Comparison of ENCODE assay signal across 8 cellular contexts in genomic region chr17:76688165-76688622, GRCh38. TPM values are rescaled to one million over a fixed set of nuclear protein-coding genes. Genes with fewer than 3 reads are reported as not detected.
DNase-seq lines count a peak whose midpoint lies in the region; ATAC-seq and TF ChIP-seq lines count a peak whose summit lies in the region.
"Had no signal": no experiment of that assay in that cellular context is flagged by ENCODE, and none has a peak within 500 bp of the region (broad histone marks: within the 10 kb centered on the region; RNA-seq: fewer than 3 reads in every experiment).

No MANE protein-coding gene starts in this region.

- H3K27me3 ChIP-seq in mammary epithelial cell (ENCODE audit: insufficient read depth, low read length): no peaks in the 10 kb centered on the region
- no peaks in the 10 kb centered on the region for H3K27me3 ChIP-seq in muscle layer of colon (ENCODE audit: control insufficient read depth in 1 of 2, insufficient read depth in 2 of 2, low read length in 2 of 2)

- H3K79me2 ChIP-seq in mammary epithelial cell (ENCODE audit: insufficient read depth, low read length): peaks cover 7% of the 10 kb centered on the region

- H3K36me3 ChIP-seq in mammary epithelial cell (ENCODE audit: insufficient read depth, low read length) (no peaks in the 10 kb centered on the region), muscle layer of colon (ENCODE audit: insufficient read depth, low read length) (peaks cover 15% of the 10 kb centered on the region)

- peak; percentile 50 for DNase-seq in ACHN
- DNase-seq in mammary epithelial cell: peak; percentile 35
- no peak for DNase-seq in midbrain (lab: John Stamatoyannopoulos, UW)
- DNase-seq in SW 1271 (lab: John Stamatoyannopoulos, UW): no peak
- DNase-seq: naive thymus-derived CD8-positive, alpha-beta T cell; stimulated activated CD8-positive, alpha-beta memory T cell treated with anti-CD3 and anti-CD28 coated beads, Interleukin-4, amount 100 ng/mL, for 48 hours had no signal

- ATAC-seq in GM19467 (IDR thresholded peaks at IDR 0.05; ENCODE audit: unreplicated experiment): no peak
- ATAC-seq: naive thymus-derived CD8-positive, alpha-beta T cell had no signal

- in situ Hi-C loops in ACHN (cut with HindIII; ENCODE audit: low pct_ligation_motif_present, low pct_unique_long_range_greater_than_20kb, low sequenced_read_pairs) (no loop called here), mammary epithelial cell (cut with MboI; ENCODE audit: low sequenced_read_pairs in 2 of 2) (no loop called here)

- 88% methylated on average over 6 of the region's 11 CpGs for WGBS in mammary epithelial cell (ENCODE audit: low coverage, missing lambda C conversion rate)

- H3K4me1 ChIP-seq in mammary epithelial cell (ENCODE audit: insufficient read depth, low read length) (no peaks in the 10 kb centered on the region), muscle layer of colon (ENCODE audit: insufficient read depth, low read length) (peaks cover 80% of the 10 kb centered on the region)

- CTCF ChIA-PET in mammary epithelial cell (lab: Charles Lee; ENCODE audit: low non-redundant PET): interaction anchor here (0.6 kb wide), 2 partner anchors 104 to 159 kb away, joined by 3 to 6 read pairs; no protein-coding TSS in a partner anchor

- no peak overlapping the region for H3K27ac ChIP-seq in mammary epithelial cell (ENCODE audit: insufficient read depth, low read depth, low read length)
- peak overlapping the region; percentile 96 for H3K27ac ChIP-seq in muscle layer of colon (ENCODE audit: low read depth, low read length)

- no peak overlapping the region for H3K4me2 ChIP-seq in mammary epithelial cell (ENCODE audit: insufficient read depth, low read depth, low read length)

- H4K20me1 ChIP-seq in mammary epithelial cell (ENCODE audit: insufficient read depth, low read length): no peaks in the 10 kb centered on the region

- intact Hi-C loops in mammary epithelial cell (cut with micrococcal nuclease): loop anchor here (2.0 kb wide), 1 partner anchor 21 kb away; no protein-coding TSS in a partner anchor

- TF ChIP-seq CTCF in mammary epithelial cell (conservative IDR thresholded peaks at IDR 0.05 in 1 of 2, IDR thresholded peaks at IDR 0.05 in 1 of 2; ENCODE audit: extremely low read depth in 1 of 2, insufficient read depth in 1 of 2, low read depth in 1 of 2, low read length in 2 of 2): no peak

- H2AFZ ChIP-seq in mammary epithelial cell (ENCODE audit: low read depth, low read length): no peak overlapping the region

- H3K9ac ChIP-seq in mammary epithelial cell (ENCODE audit: insufficient read depth, low read length) (no peak overlapping the region), muscle layer of colon (ENCODE audit: low read length) (peak overlapping the region; percentile 22)

- H3K4me3 ChIP-seq in mammary epithelial cell (replicated peaks in 1 of 3; ENCODE audit: insufficient read depth in 1 of 3, low read depth in 2 of 3, low read length in 3 of 3) (no peak overlapping the region), muscle layer of colon (ENCODE audit: low read depth in 1 of 2, low read length in 2 of 2) (peak overlapping the region in 1 of 2 donors; percentile 26)

- dilution Hi-C loops in mammary epithelial cell (cut with HindIII; ENCODE audit: low sequenced_read_pairs): no loop called here

- BruUV-seq in mammary epithelial cell (replicated peaks; lab: Mats Ljungman, UMichigan): no TSS peak

- no peaks in the 10 kb centered on the region for H3K9me3 ChIP-seq in mammary epithelial cell (replicated peaks; ENCODE audit: insufficient read depth, low read length)
- no peaks in the 10 kb centered on the region for H3K9me3 ChIP-seq in muscle layer of colon (ENCODE audit: low read length)

RNA-seq across cellular contexts. Expression of gene MXRA7, which starts 22.6 kb away (rescaled TPM):
- total RNA-seq in mammary epithelial cell: 100 to 1,000 TPM; 116 to 183 TPM
- 59.5 TPM for polyA plus RNA-seq in mammary epithelial cell
- polyA minus RNA-seq in mammary epithelial cell: 144 TPM

RNA-seq across cellular contexts. Expression of gene JMJD6, which starts 38.2 kb away (rescaled TPM):
- total RNA-seq in mammary epithelial cell: 10 to 100 TPM; 10.3 to 22.2 TPM
- 14.4 TPM for polyA plus RNA-seq in mammary epithelial cell
- polyA minus RNA-seq in mammary epithelial cell: 25.0 TPM

RNA-seq across cellular contexts. Expression of gene METTL23, which starts 38.4 kb away (rescaled TPM):
- 10 to 100 TPM; 18.2 to 27.7 TPM for total RNA-seq in mammary epithelial cell
- polyA plus RNA-seq in mammary epithelial cell: 38.3 TPM
- 19.5 TPM for polyA minus RNA-seq in mammary epithelial cell

RNA-seq across cellular contexts. Expression of gene ST6GALNAC1, which starts 44.6 kb away (rescaled TPM):
- not detected for total RNA-seq in mammary epithelial cell
- not detected for polyA plus RNA-seq in mammary epithelial cell
- not detected for polyA minus RNA-seq in mammary epithelial cell
- total RNA-seq: naive thymus-derived CD8-positive, alpha-beta T cell had no signal

RNA-seq across cellular contexts. Expression of gene SRSF2, which starts 48.9 kb away (rescaled TPM):
- total RNA-seq in mammary epithelial cell: 100 to 1,000 TPM; 110 to 196 TPM
- 221 TPM for polyA plus RNA-seq in mammary epithelial cell
- 226 TPM for polyA minus RNA-seq in mammary epithelial cell

Comparison
In these comparisons a context has a peak if more than half of its experiments do, and no peak if none do; other contexts are left out.
1. DNase-seq: peak in ACHN (single experiment) and mammary epithelial cell (single experiment); none in midbrain (single experiment) and SW 1271 (0 of 2).